Comparison of ENCODE assay signal across 1 cellular context in genomic region chr11:9470765-9471164, GRCh38.
TF ChIP-seq lines count a peak whose summit lies in the region.

No MANE protein-coding gene starts in this region.

TF ChIP-seq in IMR-90, 13 proteins besides CTCF, POLR2A, EP300 and RAD21 (continued from another document):
- TF ChIP-seq MAFK (IDR thresholded peaks at IDR 0.05; ENCODE audit: low read depth, low read length) (peak; percentile 59), FOS (IDR thresholded peaks at IDR 0.05; ENCODE audit: low read depth, low read length) (no peak)
